In the genomic region with DNA sequence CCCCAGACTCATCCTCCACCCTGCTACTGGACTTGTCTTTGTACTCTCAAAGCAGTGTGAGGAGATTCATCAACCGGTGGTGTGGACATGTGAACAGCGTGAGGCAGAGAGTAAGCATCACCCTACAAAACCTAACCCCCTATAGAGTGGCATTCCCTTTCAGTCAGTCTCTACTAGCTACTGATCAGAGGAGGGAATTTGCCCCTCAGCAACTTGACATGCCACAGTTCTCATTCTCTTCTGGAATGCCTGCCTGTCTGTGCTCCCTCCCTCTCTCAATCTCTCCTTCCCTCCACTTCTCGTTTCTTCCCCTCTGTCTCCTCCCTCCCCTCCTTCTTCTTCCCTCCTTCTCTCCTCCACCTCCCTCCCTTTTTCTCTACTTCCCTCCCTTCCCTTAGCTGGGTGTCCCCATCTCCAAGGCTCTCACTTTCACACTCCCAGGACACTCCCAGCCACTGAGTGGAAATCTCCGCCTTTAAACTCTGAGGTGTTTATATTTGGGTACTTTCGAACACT, we compare ENCODE assay signal across 21 cellular contexts. TPM values are rescaled to one million over a fixed set of nuclear protein-coding genes. Genes with fewer than 3 reads are reported as not detected.
A peak's percentile ranks its signal among the peaks of the same experiment; 100 is the strongest.
DNase-seq lines count a peak whose midpoint lies in the region; ATAC-seq and TF ChIP-seq lines count a peak whose summit lies in the region.
"Had no signal": no experiment of that assay in that cellular context is flagged by ENCODE, and none has a peak within 500 bp of the region (broad histone marks: within the 10 kb centered on the region; RNA-seq: fewer than 3 reads in every experiment).

No MANE protein-coding gene starts in this region.

- H3K4me1 ChIP-seq in Panc1 (ENCODE audit: control insufficient read depth, insufficient read depth, low read length), result peaks cover 2% of the 10 kb centered on the region; the same call in 1 of the 2 replicates
- H3K4me1 ChIP-seq: Peyer's patch, psoas muscle had no signal

- CTCF ChIA-PET in Panc1 (lab: Charles Lee), result interaction anchor here (0.6 kb wide), 1 partner anchor 46 kb away, joined by 3 read pairs; no protein-coding TSS in a partner anchor

- DNase-seq in activated CD4-positive, alpha-beta T cell treated with anti-CD3 and anti-CD28 coated beads, Interleukin-2, amount 10 ng/mL, durations not matched to agents 24 days and 14 days, result no peak
- no peak for DNase-seq in activated CD4-positive, alpha-beta T cell treated with anti-CD3 and anti-CD28 coated beads for 1 hour
- no peak for DNase-seq in Panc1 (ENCODE audit: low read depth, low spot score)
- no peak for DNase-seq in effector memory CD8-positive, alpha-beta T cell
- DNase-seq in nephron progenitor cell, result no peak
- no peak for DNase-seq in DMS53 treated with DMSO at 0.1 percent for 48 hours (lab: John Stamatoyannopoulos, UW; ENCODE audit: unreplicated experiment)
- no peak for DNase-seq in central memory CD4-positive, alpha-beta T cell
- no peak for DNase-seq in left colon
- DNase-seq: DMS79 treated with DMSO at 0.1 percent for 48 hours; foreskin fibroblast; Karpas-422; NCI-H1105; NCI-H2171 treated with DMSO at 0.1 percent for 48 hours; NCI-H82; Peyer's patch; psoas muscle; spleen; stimulated activated naive CD4-positive, alpha-beta T cell treated with Interleukin-2 at 50 U/mL for 16 hours had no signal

- H3K4me3 ChIP-seq in Panc1 (ENCODE audit: low read depth in 2 of 2, low read length in 2 of 2), result no peak overlapping the region
- H3K4me3 ChIP-seq: Peyer's patch, psoas muscle, spleen had no signal

- intact Hi-C loops in activated CD4-positive, alpha-beta T cell treated with anti-CD3 and anti-CD28 coated beads, Interleukin-2, amount 10 ng/mL, durations not matched to agents 24 days and 14 days (cut with micrococcal nuclease), result no loop called here
- intact Hi-C loops in Panc1 (cut with micrococcal nuclease; ENCODE audit: unreplicated experiment), result no loop called here
- intact Hi-C loops in left colon (cut with DNase I, micrococcal nuclease), result no loop called here

- H3K9me3 Mint-ChIP-seq in activated CD4-positive, alpha-beta T cell treated with anti-CD3 and anti-CD28 coated beads, Interleukin-2, amount 10 ng/mL, durations not matched to agents 24 days and 14 days, result no peaks in the 10 kb centered on the region
- H3K9me3 Mint-ChIP-seq in effector memory CD8-positive, alpha-beta T cell, result no peaks in the 10 kb centered on the region
- H3K9me3 Mint-ChIP-seq in nephron progenitor cell, result no peaks in the 10 kb centered on the region

- in situ Hi-C loops in Panc1 (cut with HindIII; ENCODE audit: low pct_unique_long_range_greater_than_20kb, low sequenced_read_pairs), result no loop called here

- no peaks in the 10 kb centered on the region for H3K27me3 Mint-ChIP-seq in activated CD4-positive, alpha-beta T cell treated with anti-CD3 and anti-CD28 coated beads, Interleukin-2, amount 10 ng/mL, durations not matched to agents 24 days and 14 days
- no peaks in the 10 kb centered on the region for H3K27me3 Mint-ChIP-seq in effector memory CD8-positive, alpha-beta T cell
- no peaks in the 10 kb centered on the region for H3K27me3 Mint-ChIP-seq in nephron progenitor cell (ENCODE audit: low read depth, poor library complexity)

- no TSS peak for BruUV-seq in Panc1 (replicated peaks; lab: Mats Ljungman, UMichigan)

- H3K4me3 Mint-ChIP-seq in activated CD4-positive, alpha-beta T cell treated with anti-CD3 and anti-CD28 coated beads, Interleukin-2, amount 10 ng/mL, durations not matched to agents 24 days and 14 days, result no peak overlapping the region
- no peak overlapping the region for H3K4me3 Mint-ChIP-seq in effector memory CD8-positive, alpha-beta T cell
- H3K4me3 Mint-ChIP-seq in nephron progenitor cell, result no peak overlapping the region

- H3K36me3 Mint-ChIP-seq in activated CD4-positive, alpha-beta T cell treated with anti-CD3 and anti-CD28 coated beads, Interleukin-2, amount 10 ng/mL, durations not matched to agents 24 days and 14 days (ENCODE audit: low read depth), result peaks cover 28% of the 10 kb centered on the region
- peaks cover 50% of the 10 kb centered on the region for H3K36me3 Mint-ChIP-seq in effector memory CD8-positive, alpha-beta T cell (ENCODE audit: insufficient read depth)
- peaks cover 33% of the 10 kb centered on the region for H3K36me3 Mint-ChIP-seq in nephron progenitor cell (ENCODE audit: low read depth)

- H3K9me3 ChIP-seq in Panc1 (ENCODE audit: control insufficient read depth, insufficient read depth, low read depth, low read length), result no peaks in the 10 kb centered on the region
- H3K9me3 ChIP-seq: Peyer's patch, psoas muscle, spleen had no signal

- no peaks in the 10 kb centered on the region for H3K36me3 ChIP-seq in Panc1 (ENCODE audit: control insufficient read depth, insufficient read depth, low read length)

- H3K27me3 ChIP-seq in Panc1 (ENCODE audit: control insufficient read depth, insufficient read depth, low read length), result no peaks in the 10 kb centered on the region
- H3K27me3 ChIP-seq: Peyer's patch, spleen had no signal

- TF ChIP-seq CTCF in Panc1 (IDR thresholded peaks at IDR 0.05) (no peak), nephron progenitor cell (IDR thresholded peaks at IDR 0.05) (no peak)

- peak; percentile 30 for ATAC-seq in Panc1
- no peak for ATAC-seq in effector memory CD8-positive, alpha-beta T cell (replicated peaks)
- no peak for ATAC-seq in left colon
- ATAC-seq: left lobe of liver, psoas muscle had no signal

- H3K4me1 Mint-ChIP-seq in activated CD4-positive, alpha-beta T cell treated with anti-CD3 and anti-CD28 coated beads, Interleukin-2, amount 10 ng/mL, durations not matched to agents 24 days and 14 days, result peaks cover 12% of the 10 kb centered on the region
- H3K4me1 Mint-ChIP-seq in effector memory CD8-positive, alpha-beta T cell (ENCODE audit: low read depth in 2 of 2), result peaks cover 10 to 17% of the 10 kb centered on the region in 2 donors
- H3K4me1 Mint-ChIP-seq in nephron progenitor cell, result peaks cover under 1% of the 10 kb centered on the region

- H3K27ac ChIP-seq in Panc1 (ENCODE audit: low read length), result no peak overlapping the region
- H3K27ac ChIP-seq: C4-2B, Peyer's patch, psoas muscle, spleen, VCaP had no signal

- peak overlapping the region; percentile 48 for H3K27ac Mint-ChIP-seq in activated CD4-positive, alpha-beta T cell treated with anti-CD3 and anti-CD28 coated beads, Interleukin-2, amount 10 ng/mL, durations not matched to agents 24 days and 14 days
- H3K27ac Mint-ChIP-seq in effector memory CD8-positive, alpha-beta T cell, result peak overlapping the region; percentile 63 to 69
- H3K27ac Mint-ChIP-seq in nephron progenitor cell, result peak overlapping the region; percentile 74

- POLR2A ChIA-PET in Panc1 (lab: Charles Lee), result interaction anchor here (0.6 kb wide), 1 partner anchor 11 kb away, joined by 4 read pairs; no protein-coding TSS in a partner anchor

RNA-seq across cellular contexts. Expression of a gene that starts 24.6 kb away (rescaled TPM):
- total RNA-seq in activated CD4-positive, alpha-beta T cell treated with anti-CD3 and anti-CD28 coated beads, Interleukin-2, amount 10 ng/mL, durations not matched to agents 24 days and 14 days, result 188 and 192 TPM in 2 replicates
- total RNA-seq in Panc1 (2021; ENCODE audit: unreplicated experiment) (319 TPM), left colon (100 to 1,000 TPM; 126 to 147 TPM)
- 304 TPM for polyA plus RNA-seq in Panc1 (2012; ENCODE audit: insufficient read length)

RNA-seq across cellular contexts. Expression of a gene that starts 26.8 kb away (rescaled TPM):
- total RNA-seq in activated CD4-positive, alpha-beta T cell treated with anti-CD3 and anti-CD28 coated beads, Interleukin-2, amount 10 ng/mL, durations not matched to agents 24 days and 14 days, result 2,368 and 2,448 TPM in 2 replicates
- 3,706 TPM for total RNA-seq in Panc1 (2021; ENCODE audit: unreplicated experiment)
- 2,487 TPM for polyA plus RNA-seq in Panc1 (2012; ENCODE audit: insufficient read length)
- total RNA-seq in left colon, result 1,000 to 10,000 TPM; 1,049 to 1,320 TPM
